10 cellular contexts compared by ENCODE assay signal in the genomic region with DNA sequence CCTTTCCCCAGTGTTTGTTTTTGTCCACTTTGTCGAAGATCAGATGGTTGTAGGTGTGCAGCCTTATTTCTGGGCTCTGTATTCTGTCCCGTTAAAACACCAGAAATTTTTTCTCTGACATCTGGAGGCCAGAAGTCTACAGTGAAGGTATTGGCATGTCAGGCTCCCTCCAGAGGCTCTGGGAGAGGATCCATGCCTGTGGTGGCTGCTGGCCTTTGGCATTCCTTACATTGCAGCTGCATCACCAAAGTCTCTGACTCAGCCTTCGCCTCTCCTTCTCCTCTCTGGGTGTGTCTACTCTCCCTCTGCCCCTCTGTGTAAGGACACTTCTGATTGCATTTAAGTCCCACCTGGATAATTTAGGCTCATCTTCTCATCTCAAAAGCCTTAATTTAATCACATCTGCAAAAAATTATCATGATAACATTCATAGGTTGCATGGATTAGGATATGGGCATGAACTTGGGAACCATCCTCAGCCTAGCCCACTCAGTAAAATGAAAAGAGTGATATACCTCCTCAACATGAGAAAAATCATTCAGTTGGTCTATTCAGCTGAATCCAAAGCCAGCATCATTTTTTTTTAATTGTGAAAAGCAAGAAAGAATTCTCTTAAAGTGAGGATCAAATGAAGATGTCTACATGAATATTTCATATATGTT.
DNase-seq lines count a peak whose midpoint lies in the region; ATAC-seq, FAIRE-seq and TF ChIP-seq lines count a peak whose summit lies in the region.
"Had no signal": no experiment of that assay in that cellular context is flagged by ENCODE, and none has a peak within 500 bp of the region (broad histone marks: within the 10 kb centered on the region; RNA-seq: fewer than 3 reads in every experiment).

No MANE protein-coding gene starts in this region.

- TF ChIP-seq POLR2A in HepG2 (IDR thresholded peaks at IDR 0.05; ENCODE audit: insufficient read depth in 1 of 2, low read depth in 2 of 2, low read length in 2 of 2): no peak
- no peak for TF ChIP-seq POLR2A in right lobe of liver (IDR thresholded peaks at IDR 0.05)
- no peak for TF ChIP-seq POLR2A in gastroesophageal sphincter (IDR thresholded peaks at IDR 0.05)

- no peak overlapping the region for H3K9ac ChIP-seq in HepG2 (ENCODE audit: insufficient read depth, low read depth, low read length)

- H3K36me3 ChIP-seq in HepG2 (replicated peaks in 1 of 2; ENCODE audit: control insufficient read depth in 1 of 2, insufficient read depth in 2 of 2, low read length in 2 of 2) (no peaks in the 10 kb centered on the region), right lobe of liver (no peaks in the 10 kb centered on the region), hepatocyte (replicated peaks; ENCODE audit: insufficient read depth, low read depth) (no peaks in the 10 kb centered on the region), gastroesophageal sphincter (no peaks in the 10 kb centered on the region)
- H3K36me3 ChIP-seq: thyroid gland had no signal

- H3K27me3 ChIP-seq in HepG2 (ENCODE audit: control insufficient read depth in 1 of 2, insufficient read depth in 2 of 2, low read length in 2 of 2) (no peaks in the 10 kb centered on the region), right lobe of liver (no peaks in the 10 kb centered on the region), hepatocyte (no peaks in the 10 kb centered on the region), gastroesophageal sphincter (no peaks in the 10 kb centered on the region)
- H3K27me3 ChIP-seq: thyroid gland had no signal

- no peaks in the 10 kb centered on the region for H3K9me2 ChIP-seq in hepatocyte (replicated peaks; ENCODE audit: insufficient read depth)

- H3K27ac Mint-ChIP-seq in activated T-helper 2 cell treated with anti-CD3 and anti-CD28 coated beads, Interferon-gamma antibody, Interleukin-2, Interleukin-4, amounts not matched to agents 10 μg/mL and 5 μg/mL and 100 μg/mL, durations not matched to agents 14 hours and 24 hours and 36 hours: no peak overlapping the region

- H3K36me3 Mint-ChIP-seq in activated T-helper 2 cell treated with anti-CD3 and anti-CD28 coated beads, Interferon-gamma antibody, Interleukin-2, Interleukin-4, amounts not matched to agents 10 μg/mL and 5 μg/mL and 100 μg/mL, durations not matched to agents 14 hours and 24 hours and 36 hours (ENCODE audit: low read depth): no peaks in the 10 kb centered on the region

- H2AFZ ChIP-seq in HepG2 (ENCODE audit: low read length): no peak overlapping the region
- H2AFZ ChIP-seq in hepatocyte: no peak overlapping the region

- 75% methylated on average over 3 of the region's 3 CpGs for WGBS in HepG2 (ENCODE audit: low lambda C conversion rate)
- WGBS in right lobe of liver (ENCODE audit: insufficient coverage, low coverage, low lambda C conversion rate, missing lambda C conversion rate): 64% methylated on average over 2 of the region's 3 CpGs
- WGBS in hepatocyte (ENCODE audit: low lambda C conversion rate, missing lambda C conversion rate): 40% methylated on average over 3 of the region's 3 CpGs
- WGBS in gastroesophageal sphincter (ENCODE audit: low coverage in 1 of 2), 2 donors: 62 to 75% methylated on average over 2 to 3 of the region's 3 CpGs

- H3K4me1 ChIP-seq in HepG2 (ENCODE audit: insufficient read depth, low read length): no peaks in the 10 kb centered on the region
- H3K4me1 ChIP-seq in right lobe of liver: no peaks in the 10 kb centered on the region
- no peaks in the 10 kb centered on the region for H3K4me1 ChIP-seq in hepatocyte (ENCODE audit: insufficient read depth)
- no peaks in the 10 kb centered on the region for H3K4me1 ChIP-seq in gastroesophageal sphincter
- H3K4me1 ChIP-seq: thyroid gland had no signal

- POLR2A ChIA-PET in HepG2 (lab: Yijun Ruan, JAX): no interaction called here

- no peak for TF ChIP-seq RAD21 in HepG2 (CRISPR knock-in tag; IDR thresholded peaks at IDR 0.05)

- in situ Hi-C loops in HepG2 (cut with HindIII; ENCODE audit: extremely low pct_ligation_motif_present, low pct_unique_long_range_greater_than_20kb): no loop called here

- CTCF ChIA-PET in HepG2 (lab: Yijun Ruan, JAX; ENCODE audit: low intra/inter-chr PET ratio, low total read pairs): no interaction called here

- no peak overlapping the region for H3K4me3 ChIP-seq in HepG2 (replicated peaks in 1 of 3; ENCODE audit: insufficient read depth in 1 of 3, low read depth in 2 of 3, low read length in 3 of 3)
- H3K4me3 ChIP-seq in right lobe of liver: no peak overlapping the region
- no peak overlapping the region for H3K4me3 ChIP-seq in hepatocyte
- H3K4me3 ChIP-seq in gastroesophageal sphincter: no peak overlapping the region
- H3K4me3 ChIP-seq: thyroid gland had no signal

- H4K20me1 ChIP-seq in HepG2 (ENCODE audit: insufficient read depth, low read length): no peaks in the 10 kb centered on the region
- H4K20me1 ChIP-seq in hepatocyte (ENCODE audit: insufficient read depth, poor library complexity, severe bottlenecking): no peaks in the 10 kb centered on the region

- no peaks in the 10 kb centered on the region for H3K9me3 Mint-ChIP-seq in activated T-helper 2 cell treated with anti-CD3 and anti-CD28 coated beads, Interferon-gamma antibody, Interleukin-2, Interleukin-4, amounts not matched to agents 10 μg/mL and 5 μg/mL and 100 μg/mL, durations not matched to agents 14 hours and 24 hours and 36 hours

- H3K4me1 Mint-ChIP-seq in activated T-helper 2 cell treated with anti-CD3 and anti-CD28 coated beads, Interferon-gamma antibody, Interleukin-2, Interleukin-4, amounts not matched to agents 10 μg/mL and 5 μg/mL and 100 μg/mL, durations not matched to agents 14 hours and 24 hours and 36 hours (ENCODE audit: low read depth): no peaks in the 10 kb centered on the region

- DNase-seq in HepG2 (ENCODE audit: low spot score) (no peak), right lobe of liver (no peak), amniotic epithelial cell (ENCODE audit: low read depth) (peak; percentile 69), hepatocyte (ENCODE audit: low spot score) (peak; percentile 40), NCI-H187 treated with DMSO at 0.1 percent for 48 hours (lab: John Stamatoyannopoulos, UW) (no peak), posterior cingulate gyrus (no peak)
- no peak for DNase-seq in activated T-helper 2 cell treated with anti-CD3 and anti-CD28 coated beads, Interferon-gamma antibody, Interleukin-2, Interleukin-4, amounts not matched to agents 10 μg/mL and 5 μg/mL and 100 μg/mL, durations not matched to agents 14 hours and 24 hours and 36 hours (ENCODE audit: low spot score)
- DNase-seq: NCI-H748 treated with DMSO at 0.1 percent for 48 hours, thyroid gland had no signal

- H3K27me3 Mint-ChIP-seq in activated T-helper 2 cell treated with anti-CD3 and anti-CD28 coated beads, Interferon-gamma antibody, Interleukin-2, Interleukin-4, amounts not matched to agents 10 μg/mL and 5 μg/mL and 100 μg/mL, durations not matched to agents 14 hours and 24 hours and 36 hours (ENCODE audit: low read depth): no peaks in the 10 kb centered on the region

- TF ChIP-seq CTCF in HepG2 (CRISPR knock-in tag; IDR thresholded peaks at IDR 0.05): no peak
- TF ChIP-seq CTCF in right lobe of liver (IDR thresholded peaks at IDR 0.05): no peak
- TF ChIP-seq CTCF in hepatocyte (IDR thresholded peaks at IDR 0.05; ENCODE audit: poor library complexity): no peak
- TF ChIP-seq CTCF in gastroesophageal sphincter (IDR thresholded peaks at IDR 0.05): no peak

- no peaks in the 10 kb centered on the region for H3K9me3 ChIP-seq in HepG2 (ENCODE audit: low read length)
- no peaks in the 10 kb centered on the region for H3K9me3 ChIP-seq in right lobe of liver
- H3K9me3 ChIP-seq in hepatocyte (ENCODE audit: low read depth): no peaks in the 10 kb centered on the region
- no peaks in the 10 kb centered on the region for H3K9me3 ChIP-seq in gastroesophageal sphincter
- H3K9me3 ChIP-seq: thyroid gland had no signal

- ATAC-seq in HepG2 (peak; percentile 41; the same call in 1 of the 3 replicates), right lobe of liver (no peak), gastroesophageal sphincter (no peak)

- H3K79me2 ChIP-seq in HepG2 (ENCODE audit: insufficient read depth, low read length) (no peaks in the 10 kb centered on the region), hepatocyte (no peaks in the 10 kb centered on the region)

- H3K4me2 ChIP-seq in HepG2 (ENCODE audit: low read depth, low read length): no peak overlapping the region
- no peak overlapping the region for H3K4me2 ChIP-seq in hepatocyte

- intact Hi-C loops in HepG2 (cut with micrococcal nuclease; ENCODE audit: unreplicated experiment) (no loop called here), right lobe of liver (cut with DNase I) (no loop called here), posterior cingulate gyrus (cut with DNase I) (no loop called here)
- intact Hi-C loops in activated T-helper 2 cell treated with anti-CD3 and anti-CD28 coated beads, Interferon-gamma antibody, Interleukin-2, Interleukin-4, amounts not matched to agents 10 μg/mL and 5 μg/mL and 100 μg/mL, durations not matched to agents 14 hours and 24 hours and 36 hours (cut with micrococcal nuclease): no loop called here

- TF ChIP-seq EP300 in HepG2 (IDR thresholded peaks at IDR 0.05; ENCODE audit: low read depth in 2 of 2, low read length in 2 of 2) (no peak), HepG2 (CRISPR knock-in tag; IDR thresholded peaks at IDR 0.05; ENCODE audit: borderline replicate concordance) (no peak), gastroesophageal sphincter (IDR thresholded peaks at IDR 0.05) (no peak)

- no TSS peak for BruUV-seq in HepG2 (replicated peaks; lab: Mats Ljungman, UMichigan)

- no peak overlapping the region for H3K27ac ChIP-seq in HepG2 (ENCODE audit: extremely low read length, insufficient read depth, low read length)
- no peak overlapping the region for H3K27ac ChIP-seq in right lobe of liver
- no peak overlapping the region for H3K27ac ChIP-seq in hepatocyte
- no peak overlapping the region for H3K27ac ChIP-seq in gastroesophageal sphincter
- H3K27ac ChIP-seq: thyroid gland had no signal

- no peak overlapping the region for H3K4me3 Mint-ChIP-seq in activated T-helper 2 cell treated with anti-CD3 and anti-CD28 coated beads, Interferon-gamma antibody, Interleukin-2, Interleukin-4, amounts not matched to agents 10 μg/mL and 5 μg/mL and 100 μg/mL, durations not matched to agents 14 hours and 24 hours and 36 hours (ENCODE audit: low read depth)

- FAIRE-seq in HepG2 (lab: Jason Lieb, UNC): no peak

TF ChIP-seq in HepG2, 621 proteins besides CTCF, POLR2A, EP300 and RAD21 (continues in another document):
- TF ChIP-seq, protein P1, sequence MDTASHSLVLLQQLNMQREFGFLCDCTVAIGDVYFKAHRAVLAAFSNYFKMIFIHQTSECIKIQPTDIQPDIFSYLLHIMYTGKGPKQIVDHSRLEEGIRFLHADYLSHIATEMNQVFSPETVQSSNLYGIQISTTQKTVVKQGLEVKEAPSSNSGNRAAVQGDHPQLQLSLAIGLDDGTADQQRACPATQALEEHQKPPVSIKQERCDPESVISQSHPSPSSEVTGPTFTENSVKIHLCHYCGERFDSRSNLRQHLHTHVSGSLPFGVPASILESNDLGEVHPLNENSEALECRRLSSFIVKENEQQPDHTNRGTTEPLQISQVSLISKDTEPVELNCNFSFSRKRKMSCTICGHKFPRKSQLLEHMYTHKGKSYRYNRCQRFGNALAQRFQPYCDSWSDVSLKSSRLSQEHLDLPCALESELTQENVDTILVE (CRISPR knock-in tag; IDR thresholded peaks at IDR 0.05): no peak
- TF ChIP-seq, protein P2, sequence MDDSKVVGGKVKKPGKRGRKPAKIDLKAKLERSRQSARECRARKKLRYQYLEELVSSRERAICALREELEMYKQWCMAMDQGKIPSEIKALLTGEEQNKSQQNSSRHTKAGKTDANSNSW (CRISPR knock-in tag; IDR thresholded peaks at IDR 0.05; ENCODE audit: borderline replicate concordance): no peak

Comparison
In these comparisons a context has a peak if more than half of its experiments do, and no peak if none do; other contexts are left out.
1. DNase-seq: peak in amniotic epithelial cell (single experiment) and hepatocyte (single experiment); none in HepG2 (single experiment), right lobe of liver (0 of 3), NCI-H187 treated with DMSO at 0.1 percent for 48 hours (single experiment), activated T-helper 2 cell treated with anti-CD3 and anti-CD28 coated beads, Interferon-gamma antibody, Interleukin-2, Interleukin-4, amounts not matched to agents 10 μg/mL and 5 μg/mL and 100 μg/mL, durations not matched to agents 14 hours and 24 hours and 36 hours (single experiment) and posterior cingulate gyrus (0 of 10).